In genomic region chr3:123066896-123067688, GRCh38 we compare ENCODE assay signal across 1 cellular context.
TF ChIP-seq lines count a peak whose summit lies in the region.

Gene PDIA5 (plus strand): TSS chr3:123067025. CDS start chr3:123067165, 140 bp downstream.

TF ChIP-seq in K562, 482 proteins besides CTCF, POLR2A, EP300 and RAD21 (continued from another document and continues in another):
- no peak for TF ChIP-seq CHD7 (IDR thresholded peaks at IDR 0.05; ENCODE audit: low read depth, low read length)
- TF ChIP-seq RHOXF2B (CRISPR knock-in tag; conservative IDR thresholded peaks at IDR 0.05), result no peak
- TF ChIP-seq TFE3 (CRISPR knock-in tag; IDR thresholded peaks at IDR 0.05), result no peak
- no peak for TF ChIP-seq MYNN (IDR thresholded peaks at IDR 0.05)
- TF ChIP-seq MYNN (CRISPR knock-in tag; IDR thresholded peaks at IDR 0.05), result no peak
- no peak for TF ChIP-seq ZNF263 (CRISPR knock-in tag; IDR thresholded peaks at IDR 0.05; ENCODE audit: borderline replicate concordance)
- peak; percentile 55 for TF ChIP-seq ZFX (CRISPR knock-in tag; IDR thresholded peaks at IDR 0.05)
- no peak for TF ChIP-seq BRF1 (IDR thresholded peaks at IDR 0.05; ENCODE audit: borderline replicate concordance, extremely low read depth, insufficient read length)
- TF ChIP-seq PHF21A (IDR thresholded peaks at IDR 0.05; ENCODE audit: borderline replicate concordance, low read depth), result no peak
- no peak for TF ChIP-seq PYGO2 (tag; IDR thresholded peaks at IDR 0.05)
- TF ChIP-seq, protein P1, sequence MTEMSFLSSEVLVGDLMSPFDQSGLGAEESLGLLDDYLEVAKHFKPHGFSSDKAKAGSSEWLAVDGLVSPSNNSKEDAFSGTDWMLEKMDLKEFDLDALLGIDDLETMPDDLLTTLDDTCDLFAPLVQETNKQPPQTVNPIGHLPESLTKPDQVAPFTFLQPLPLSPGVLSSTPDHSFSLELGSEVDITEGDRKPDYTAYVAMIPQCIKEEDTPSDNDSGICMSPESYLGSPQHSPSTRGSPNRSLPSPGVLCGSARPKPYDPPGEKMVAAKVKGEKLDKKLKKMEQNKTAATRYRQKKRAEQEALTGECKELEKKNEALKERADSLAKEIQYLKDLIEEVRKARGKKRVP (CRISPR knock-in tag; IDR thresholded peaks at IDR 0.05), result no peak
- TF ChIP-seq MEF2D (tag; conservative IDR thresholded peaks at IDR 0.05; ENCODE audit: low read depth), result no peak
- TF ChIP-seq PREB (CRISPR knock-in tag; IDR thresholded peaks at IDR 0.05), result 0 out of 2 replicates have a peak, but pooled peaks have one; percentile 39
- TF ChIP-seq SMAD2 (IDR thresholded peaks at IDR 0.05; ENCODE audit: low read depth, low read length), result no peak
- TF ChIP-seq DMBX1 (CRISPR knock-in tag; IDR thresholded peaks at IDR 0.05; ENCODE audit: borderline replicate concordance), result no peak
- TF ChIP-seq PRMT5 (CRISPR knock-in tag; IDR thresholded peaks at IDR 0.05), result no peak
- no peak for TF ChIP-seq PML (IDR thresholded peaks at IDR 0.05; ENCODE audit: low read length)
- no peak for TF ChIP-seq ZNF324 (CRISPR knock-in tag; IDR thresholded peaks at IDR 0.05)
- no peak for TF ChIP-seq DDX20 (tag; IDR thresholded peaks at IDR 0.05; ENCODE audit: low read depth)
- TF ChIP-seq TEAD4 (IDR thresholded peaks at IDR 0.05; ENCODE audit: low read length), result no peak
- no peak for TF ChIP-seq TEAD4 (CRISPR knock-in tag; IDR thresholded peaks at IDR 0.05; ENCODE audit: borderline replicate concordance)
- TF ChIP-seq CHCHD3 (CRISPR knock-in tag; IDR thresholded peaks at IDR 0.05), result no peak
- TF ChIP-seq PPARD (CRISPR knock-in tag; IDR thresholded peaks at IDR 0.05), result no peak
- TF ChIP-seq CBX8 (IDR thresholded peaks at IDR 0.05; ENCODE audit: borderline replicate concordance, extremely low read depth, low read depth, low read length, poor library complexity, severe bottlenecking), result no peak
- no peak for TF ChIP-seq MTA2 (IDR thresholded peaks at IDR 0.05; ENCODE audit: low read depth)
- peak; percentile 96 for TF ChIP-seq MYC (IDR thresholded peaks at IDR 0.05; ENCODE audit: low read depth, low read length)
- TF ChIP-seq MYC (CRISPR knock-in tag; IDR thresholded peaks at IDR 0.05; ENCODE audit: borderline replicate concordance, low read depth), result no peak
- TF ChIP-seq HMG20A (CRISPR knock-in tag; conservative IDR thresholded peaks at IDR 0.05), result no peak
- TF ChIP-seq TFAM (CRISPR knock-in tag; conservative IDR thresholded peaks at IDR 0.05), result no peak
- no peak for TF ChIP-seq ZNF41 (CRISPR knock-in tag; conservative IDR thresholded peaks at IDR 0.05)
- TF ChIP-seq NKRF (IDR thresholded peaks at IDR 0.05; ENCODE audit: borderline replicate concordance), result peak; percentile 67; the same call in 1 of the 2 replicates
- no peak for TF ChIP-seq EHMT2 (IDR thresholded peaks at IDR 0.05)
- TF ChIP-seq MITF (IDR thresholded peaks at IDR 0.05), result no peak
- no peak for TF ChIP-seq BDP1 (IDR thresholded peaks at IDR 0.05; ENCODE audit: insufficient read depth, insufficient read length)
- no peak for TF ChIP-seq ZNF133 (CRISPR knock-in tag; IDR thresholded peaks at IDR 0.05)
- TF ChIP-seq ZNF12 (CRISPR knock-in tag; IDR thresholded peaks at IDR 0.05), result no peak
- no peak for TF ChIP-seq NELFE (IDR thresholded peaks at IDR 0.05; ENCODE audit: insufficient read depth, insufficient read length)
- no peak for TF ChIP-seq CCAR2 (IDR thresholded peaks at IDR 0.05; ENCODE audit: low read depth, low read length)
- TF ChIP-seq RCOR1 (IDR thresholded peaks at IDR 0.05; ENCODE audit: borderline replicate concordance in 1 of 2, low read depth in 2 of 2, low read length in 2 of 2), result no peak
- no peak for TF ChIP-seq KAT2B (IDR thresholded peaks at IDR 0.05; ENCODE audit: low read depth, low read length)
- no peak for TF ChIP-seq NCOR1 (IDR thresholded peaks at IDR 0.05)
- TF ChIP-seq, protein P2, sequence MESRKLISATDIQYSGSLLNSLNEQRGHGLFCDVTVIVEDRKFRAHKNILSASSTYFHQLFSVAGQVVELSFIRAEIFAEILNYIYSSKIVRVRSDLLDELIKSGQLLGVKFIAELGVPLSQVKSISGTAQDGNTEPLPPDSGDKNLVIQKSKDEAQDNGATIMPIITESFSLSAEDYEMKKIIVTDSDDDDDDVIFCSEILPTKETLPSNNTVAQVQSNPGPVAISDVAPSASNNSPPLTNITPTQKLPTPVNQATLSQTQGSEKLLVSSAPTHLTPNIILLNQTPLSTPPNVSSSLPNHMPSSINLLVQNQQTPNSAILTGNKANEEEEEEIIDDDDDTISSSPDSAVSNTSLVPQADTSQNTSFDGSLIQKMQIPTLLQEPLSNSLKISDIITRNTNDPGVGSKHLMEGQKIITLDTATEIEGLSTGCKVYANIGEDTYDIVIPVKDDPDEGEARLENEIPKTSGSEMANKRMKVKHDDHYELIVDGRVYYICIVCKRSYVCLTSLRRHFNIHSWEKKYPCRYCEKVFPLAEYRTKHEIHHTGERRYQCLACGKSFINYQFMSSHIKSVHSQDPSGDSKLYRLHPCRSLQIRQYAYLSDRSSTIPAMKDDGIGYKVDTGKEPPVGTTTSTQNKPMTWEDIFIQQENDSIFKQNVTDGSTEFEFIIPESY (CRISPR knock-in tag; IDR thresholded peaks at IDR 0.05), result peak; percentile 29; the same call in 1 of the 2 replicates
- no peak for TF ChIP-seq SMARCC2 (IDR thresholded peaks at IDR 0.05; ENCODE audit: low read depth)
- TF ChIP-seq THAP7 (CRISPR knock-in tag; IDR thresholded peaks at IDR 0.05), result no peak
- TF ChIP-seq FOXJ2 (tag; IDR thresholded peaks at IDR 0.05), result no peak
- peak in 2 of 3 experiments; percentile 50 to 61 for TF ChIP-seq YY1 (IDR thresholded peaks at IDR 0.05; ENCODE audit: borderline replicate concordance in 1 of 3, control insufficient read depth in 1 of 3, extremely low read depth in 1 of 3, insufficient read depth in 3 of 3, insufficient read length in 1 of 3, insufficient replicate concordance in 2 of 3, low read depth in 1 of 3, low read length in 2 of 3)
